In the genomic region with DNA sequence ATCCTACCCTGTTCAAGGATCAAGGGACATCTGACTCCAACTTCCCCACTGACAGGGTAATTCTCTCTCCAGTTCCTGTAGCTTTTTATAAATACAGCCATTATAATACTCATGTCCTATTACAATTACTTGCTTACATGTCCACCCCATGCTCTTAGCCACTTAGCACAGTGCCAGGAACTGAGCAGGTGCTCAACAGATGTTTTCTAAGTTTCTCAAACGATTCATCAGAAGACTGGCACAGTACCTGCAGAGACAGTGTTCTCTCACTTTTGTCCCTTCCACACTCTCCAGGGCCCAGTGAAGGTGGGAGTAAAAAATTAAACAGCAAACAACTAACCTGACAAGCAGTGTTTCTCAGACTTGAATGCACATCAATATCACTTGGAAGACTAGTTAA, we compare ENCODE assay signal across 7 cellular contexts. TPM values are rescaled to one million over a fixed set of nuclear protein-coding genes. Genes with fewer than 3 reads are reported as not detected.
DNase-seq lines count a peak whose midpoint lies in the region; ATAC-seq, FAIRE-seq and TF ChIP-seq lines count a peak whose summit lies in the region.
"Not testable (repeated sequence)": the region's sequence is repeated elsewhere in the genome, so short reads cannot be mapped to it uniquely, and the experiment has no call there.

No MANE protein-coding gene starts in this region.

- peaks cover 25% of the 10 kb centered on the region for H3K4me1 Mint-ChIP-seq in Caco-2 (ENCODE audit: low read depth, unreplicated experiment)
- H3K4me1 Mint-ChIP-seq in activated T-cell treated with anti-CD3 and anti-CD28 coated beads, Interleukin-2, amount 50 U/mL, for 24 hours (ENCODE audit: low read depth): peaks cover 76% of the 10 kb centered on the region
- peaks cover 27% of the 10 kb centered on the region for H3K4me1 Mint-ChIP-seq in MCF 10A (ENCODE audit: insufficient read depth, unreplicated experiment)
- H3K4me1 Mint-ChIP-seq in neural progenitor cell: peaks cover 28% of the 10 kb centered on the region

- not testable (repeated sequence) for H3K36me3 ChIP-seq in Caco-2 (ENCODE audit: control insufficient read depth, insufficient read depth, low read length); Panc1 (ENCODE audit: control insufficient read depth, insufficient read depth, low read length); HepG2 (replicated peaks in 1 of 2; ENCODE audit: control insufficient read depth in 1 of 2, insufficient read depth in 2 of 2, low read length in 2 of 2); neural progenitor cell

- H3F3A ChIP-seq in neural progenitor cell (ENCODE audit: low read depth): not testable (repeated sequence)

- not testable (repeated sequence) for TF ChIP-seq RAD21 in HepG2 (CRISPR knock-in tag; IDR thresholded peaks at IDR 0.05)

- H3K4me1 ChIP-seq in Caco-2 (peaks cover 12% of the 10 kb centered on the region; the same call in 1 of the 2 replicates), Panc1 (ENCODE audit: control insufficient read depth, insufficient read depth, low read length) (peaks cover 21% of the 10 kb centered on the region), HepG2 (ENCODE audit: insufficient read depth, low read length) (peaks cover 70% of the 10 kb centered on the region)
- H3K4me1 ChIP-seq in neural progenitor cell: not testable (repeated sequence)

- TF ChIP-seq POLR2A in NB4 (IDR thresholded peaks at IDR 0.05; ENCODE audit: extremely low read depth, insufficient read length); HepG2 (IDR thresholded peaks at IDR 0.05; ENCODE audit: insufficient read depth in 1 of 2, low read depth in 2 of 2, low read length in 2 of 2): not testable (repeated sequence)

- H3K79me2 ChIP-seq in HepG2 (ENCODE audit: insufficient read depth, low read length) (peaks cover 79% of the 10 kb centered on the region), neural progenitor cell (ENCODE audit: low read depth) (peaks cover 92% of the 10 kb centered on the region)

- H3K27me3 Mint-ChIP-seq in Caco-2 (ENCODE audit: insufficient read depth, unreplicated experiment); activated T-cell treated with anti-CD3 and anti-CD28 coated beads, Interleukin-2, amount 50 U/mL, for 24 hours; MCF 10A (ENCODE audit: insufficient read depth, unreplicated experiment); neural progenitor cell (ENCODE audit: insufficient read depth, low read depth): not testable (repeated sequence)

- H3K9ac ChIP-seq in HepG2 (ENCODE audit: insufficient read depth, low read depth, low read length); neural progenitor cell: not testable (repeated sequence)

- H3K27me3 ChIP-seq in Caco-2 (replicated peaks; ENCODE audit: control insufficient read depth, insufficient read depth, low read length); Panc1 (ENCODE audit: control insufficient read depth, insufficient read depth, low read length); HepG2 (ENCODE audit: control insufficient read depth in 1 of 2, insufficient read depth in 2 of 2, low read length in 2 of 2); neural progenitor cell: not testable (repeated sequence)

- peaks cover 27% of the 10 kb centered on the region for H4K20me1 ChIP-seq in HepG2 (ENCODE audit: insufficient read depth, low read length)
- peaks cover 75% of the 10 kb centered on the region for H4K20me1 ChIP-seq in neural progenitor cell (ENCODE audit: low read depth)

- TF ChIP-seq EP300 in HepG2 (IDR thresholded peaks at IDR 0.05; ENCODE audit: low read depth in 2 of 2, low read length in 2 of 2); HepG2 (CRISPR knock-in tag; IDR thresholded peaks at IDR 0.05; ENCODE audit: borderline replicate concordance): not testable (repeated sequence)

- H3K27ac ChIP-seq in Panc1 (ENCODE audit: low read length); HepG2 (ENCODE audit: extremely low read length, insufficient read depth, low read length); neural progenitor cell: not testable (repeated sequence)

- not testable (repeated sequence) for ATAC-seq in Panc1, HepG2

- not testable (repeated sequence) for H3K4me3 Mint-ChIP-seq in Caco-2 (ENCODE audit: unreplicated experiment); activated T-cell treated with anti-CD3 and anti-CD28 coated beads, Interleukin-2, amount 50 U/mL, for 24 hours
- H3K4me3 Mint-ChIP-seq in MCF 10A (ENCODE audit: unreplicated experiment): peak overlapping the region; percentile 23
- H3K4me3 Mint-ChIP-seq in neural progenitor cell: peak overlapping the region; percentile 7

- not testable (repeated sequence) for H2AFZ ChIP-seq in HepG2 (ENCODE audit: low read length); neural progenitor cell (replicated peaks)

- in situ Hi-C loops in Panc1 (cut with HindIII; ENCODE audit: low pct_unique_long_range_greater_than_20kb, low sequenced_read_pairs); HepG2 (cut with HindIII; ENCODE audit: extremely low pct_ligation_motif_present, low pct_unique_long_range_greater_than_20kb): not testable (repeated sequence)

- H3K36me3 Mint-ChIP-seq in Caco-2 (ENCODE audit: insufficient read depth, unreplicated experiment): peaks cover 52% of the 10 kb centered on the region
- peaks cover 70% of the 10 kb centered on the region for H3K36me3 Mint-ChIP-seq in activated T-cell treated with anti-CD3 and anti-CD28 coated beads, Interleukin-2, amount 50 U/mL, for 24 hours (ENCODE audit: low read depth)
- H3K36me3 Mint-ChIP-seq in MCF 10A (ENCODE audit: insufficient read depth, unreplicated experiment): peaks cover 39% of the 10 kb centered on the region
- not testable (repeated sequence) for H3K36me3 Mint-ChIP-seq in neural progenitor cell

- intact Hi-C loops in Caco-2 (cut with micrococcal nuclease; ENCODE audit: unreplicated experiment); Panc1 (cut with micrococcal nuclease; ENCODE audit: unreplicated experiment); MCF 10A (cut with micrococcal nuclease); HepG2 (cut with micrococcal nuclease; ENCODE audit: unreplicated experiment): not testable (repeated sequence)

- POLR2A ChIA-PET in Caco-2 (lab: Charles Lee); HepG2 (lab: Yijun Ruan, JAX): not testable (repeated sequence)
- POLR2A ChIA-PET in Panc1 (lab: Charles Lee) (interaction anchor here (0.7 kb wide), 1 partner anchor 22 kb away, joined by 5 read pairs; no protein-coding TSS in a partner anchor), MCF 10A (lab: Yijun Ruan, JAX) (interaction anchor here (1.3 to 4.1 kb wide), 4 partner anchors 66 to 152 kb away, joined by 4 to 22 read pairs (median 9); a partner anchor contains a TSS)

- 48% methylated on average over 1 of the region's 1 CpG for WGBS in HepG2 (ENCODE audit: low lambda C conversion rate)

- not testable (repeated sequence) for DNase-seq in Caco-2; NB4 (ENCODE audit: low read depth); Panc1 (ENCODE audit: low read depth, low spot score); activated T-cell treated with anti-CD3 and anti-CD28 coated beads, Interleukin-2, amount 50 U/mL, for 24 hours; MCF 10A (ENCODE audit: unreplicated experiment); HepG2 (ENCODE audit: low spot score); neural progenitor cell (ENCODE audit: low spot score)

- not testable (repeated sequence) for TF ChIP-seq CTCF in Caco-2 (IDR thresholded peaks at IDR 0.05; ENCODE audit: insufficient read depth in 1 of 2, low read depth in 1 of 2, low read length in 1 of 2, severe bottlenecking in 1 of 2, unreplicated experiment in 1 of 2); NB4 (IDR thresholded peaks at IDR 0.05; ENCODE audit: low read depth, low read length); Panc1 (IDR thresholded peaks at IDR 0.05); MCF 10A (IDR thresholded peaks at IDR 0.05; ENCODE audit: unreplicated experiment); HepG2 (CRISPR knock-in tag; IDR thresholded peaks at IDR 0.05); neural progenitor cell (IDR thresholded peaks at IDR 0.05)

- TSS peak; percentile 2 for BruUV-seq in Caco-2 (replicated peaks; lab: Mats Ljungman, UMichigan)
- BruUV-seq in Panc1 (replicated peaks; lab: Mats Ljungman, UMichigan): TSS peak; percentile 44
- BruUV-seq in MCF 10A (replicated peaks; lab: Mats Ljungman, UMichigan): TSS peak; percentile 2
- BruUV-seq in HepG2 (replicated peaks; lab: Mats Ljungman, UMichigan): TSS peak; percentile 29

- H3K27ac Mint-ChIP-seq in Caco-2 (ENCODE audit: unreplicated experiment): not testable (repeated sequence)
- peak overlapping the region; percentile 78 for H3K27ac Mint-ChIP-seq in activated T-cell treated with anti-CD3 and anti-CD28 coated beads, Interleukin-2, amount 50 U/mL, for 24 hours
- H3K27ac Mint-ChIP-seq in MCF 10A (ENCODE audit: low read depth, unreplicated experiment) (peak overlapping the region; percentile 27), neural progenitor cell (peak overlapping the region; percentile 5)

- peak overlapping the region; percentile 82; the same call in 1 of the 2 replicates for H3K4me2 ChIP-seq in HepG2 (ENCODE audit: low read depth, low read length)
- not testable (repeated sequence) for H3K4me2 ChIP-seq in neural progenitor cell

- H3K9me3 ChIP-seq in Caco-2; Panc1 (ENCODE audit: control insufficient read depth, insufficient read depth, low read depth, low read length); HepG2 (ENCODE audit: low read length); neural progenitor cell (ENCODE audit: low read depth): not testable (repeated sequence)

- H3K4me3 ChIP-seq in Caco-2 (ENCODE audit: low read depth, low read length); Panc1 (ENCODE audit: low read depth in 2 of 2, low read length in 2 of 2); HepG2 (replicated peaks in 1 of 3; ENCODE audit: insufficient read depth in 1 of 3, low read depth in 2 of 3, low read length in 3 of 3); neural progenitor cell: not testable (repeated sequence)
- peak overlapping the region; percentile 1 for H3K4me3 ChIP-seq in NB4 (ENCODE audit: low read depth, low read length)

- not testable (repeated sequence) for H3K9me3 Mint-ChIP-seq in Caco-2 (ENCODE audit: unreplicated experiment); activated T-cell treated with anti-CD3 and anti-CD28 coated beads, Interleukin-2, amount 50 U/mL, for 24 hours; MCF 10A (ENCODE audit: unreplicated experiment); neural progenitor cell

- FAIRE-seq in HepG2 (lab: Jason Lieb, UNC): not testable (repeated sequence)

- CTCF ChIA-PET in Caco-2 (lab: Charles Lee); Panc1 (lab: Charles Lee); MCF 10A (lab: Yijun Ruan, JAX); HepG2 (lab: Yijun Ruan, JAX; ENCODE audit: low intra/inter-chr PET ratio, low total read pairs): not testable (repeated sequence)

RNA-seq across cellular contexts. Expression of a gene that starts 39.8 kb away (rescaled TPM):
- total RNA-seq in Caco-2 (2022) (17.0 and 17.3 TPM in 2 replicates), Panc1 (2021; ENCODE audit: unreplicated experiment) (28.0 TPM), MCF 10A (2022) (3.7 and 5.5 TPM in 2 replicates), HepG2 (2016; rRNA removed; fragmentation: Illumina TruSeq; extraction: Trizol) (7.3 and 7.7 TPM in 2 replicates), neural progenitor cell (ENCODE audit: low replicate concordance) (9.2 and 18.8 TPM in 2 replicates)
- 22.4 TPM for polyA plus RNA-seq in Panc1 (2012; ENCODE audit: insufficient read length)
- 2.4 and 3.2 TPM in 2 replicates for total RNA-seq in HepG2 (2016; cell fraction: cytosol; rRNA removed; fragmentation: Illumina TruSeq; extraction: Trizol; ENCODE audit: low read depth)
- total RNA-seq in HepG2 (2016; cell fraction: insoluble cytoplasmic fraction; rRNA removed; fragmentation: Illumina TruSeq; extraction: Trizol): 7.3 and 7.8 TPM in 2 replicates
- total RNA-seq in HepG2 (2016; cell fraction: membrane; rRNA removed; fragmentation: Illumina TruSeq; extraction: Trizol): 6.7 and 7.6 TPM in 2 replicates
- total RNA-seq in HepG2 (2016; cell fraction: nucleus; rRNA removed; fragmentation: Illumina TruSeq; extraction: Trizol): 6.7 and 8.8 TPM in 2 replicates
- 13.5 and 17.3 TPM in 2 replicates for polyA plus RNA-seq in HepG2 (2011; rRNA removed)
- 10.1 and 11.5 TPM in 2 replicates for polyA plus RNA-seq in HepG2 (2011; cell fraction: cytosol; rRNA removed)
- polyA plus RNA-seq in HepG2 (2011; cell fraction: nucleus; rRNA removed): 42.5 and 49.3 TPM in 2 replicates
- 7.8 and 8.2 TPM in 2 replicates for polyA plus RNA-seq in HepG2 (2012)
- polyA plus RNA-seq in HepG2 (2016; cell fraction: cytosol; fragmentation: Illumina TruSeq; extraction: Trizol; ENCODE audit: low read depth): 3.2 and 3.4 TPM in 2 replicates
- 7.2 and 8.3 TPM in 2 replicates for polyA plus RNA-seq in HepG2 (2016; cell fraction: insoluble cytoplasmic fraction; fragmentation: Illumina TruSeq; extraction: Trizol; ENCODE audit: low read depth)
- 5.2 and 5.4 TPM in 2 replicates for polyA plus RNA-seq in HepG2 (2016; cell fraction: membrane; fragmentation: Illumina TruSeq; extraction: Trizol; ENCODE audit: low read depth)
- 13.1 and 16.6 TPM in 2 replicates for polyA plus RNA-seq in HepG2 (2016; cell fraction: nucleus; fragmentation: Illumina TruSeq; extraction: Trizol; ENCODE audit: insufficient read depth, low read depth)
- polyA minus RNA-seq in HepG2 (2011; rRNA and poly(A)+ RNA removed; ENCODE audit: low replicate concordance): 18.1 and 37.2 TPM in 2 replicates
- 6.1 and 7.2 TPM in 2 replicates for polyA minus RNA-seq in HepG2 (2011; cell fraction: cytosol; rRNA and poly(A)+ RNA removed)
- polyA minus RNA-seq in HepG2 (2011; cell fraction: nucleus; rRNA and poly(A)+ RNA removed): 15.7 and 20.1 TPM in 2 replicates
